In genomic region chr7:127674923-127675322, GRCh38 we compare ENCODE assay signal across 7 cellular contexts. TPM values are rescaled to one million over a fixed set of nuclear protein-coding genes. Genes with fewer than 3 reads are reported as not detected.
"Had no signal": no experiment of that assay in that cellular context is flagged by ENCODE, and none has a peak within 500 bp of the region (broad histone marks: within the 10 kb centered on the region; RNA-seq: fewer than 3 reads in every experiment).

No MANE protein-coding gene starts in this region.

RNA-seq across cellular contexts. Expression of gene PAX4, which starts 57.0 kb away (rescaled TPM):
- total RNA-seq: GM23338, H1, H9, HepG2, HFFc6, HT1080 had no signal
- polyA plus RNA-seq: GM23338, HepG2, IgD-negative memory B cell had no signal
